ENCODE assay signal across 1 cellular context in genomic region chr1:239125888-239126287, GRCh38.
TF ChIP-seq lines count a peak whose summit lies in the region.

No MANE protein-coding gene starts in this region.

TF ChIP-seq in GM23338, 12 proteins besides CTCF, POLR2A, EP300 and RAD21 (continued from another document):
- TF ChIP-seq, protein P1, sequence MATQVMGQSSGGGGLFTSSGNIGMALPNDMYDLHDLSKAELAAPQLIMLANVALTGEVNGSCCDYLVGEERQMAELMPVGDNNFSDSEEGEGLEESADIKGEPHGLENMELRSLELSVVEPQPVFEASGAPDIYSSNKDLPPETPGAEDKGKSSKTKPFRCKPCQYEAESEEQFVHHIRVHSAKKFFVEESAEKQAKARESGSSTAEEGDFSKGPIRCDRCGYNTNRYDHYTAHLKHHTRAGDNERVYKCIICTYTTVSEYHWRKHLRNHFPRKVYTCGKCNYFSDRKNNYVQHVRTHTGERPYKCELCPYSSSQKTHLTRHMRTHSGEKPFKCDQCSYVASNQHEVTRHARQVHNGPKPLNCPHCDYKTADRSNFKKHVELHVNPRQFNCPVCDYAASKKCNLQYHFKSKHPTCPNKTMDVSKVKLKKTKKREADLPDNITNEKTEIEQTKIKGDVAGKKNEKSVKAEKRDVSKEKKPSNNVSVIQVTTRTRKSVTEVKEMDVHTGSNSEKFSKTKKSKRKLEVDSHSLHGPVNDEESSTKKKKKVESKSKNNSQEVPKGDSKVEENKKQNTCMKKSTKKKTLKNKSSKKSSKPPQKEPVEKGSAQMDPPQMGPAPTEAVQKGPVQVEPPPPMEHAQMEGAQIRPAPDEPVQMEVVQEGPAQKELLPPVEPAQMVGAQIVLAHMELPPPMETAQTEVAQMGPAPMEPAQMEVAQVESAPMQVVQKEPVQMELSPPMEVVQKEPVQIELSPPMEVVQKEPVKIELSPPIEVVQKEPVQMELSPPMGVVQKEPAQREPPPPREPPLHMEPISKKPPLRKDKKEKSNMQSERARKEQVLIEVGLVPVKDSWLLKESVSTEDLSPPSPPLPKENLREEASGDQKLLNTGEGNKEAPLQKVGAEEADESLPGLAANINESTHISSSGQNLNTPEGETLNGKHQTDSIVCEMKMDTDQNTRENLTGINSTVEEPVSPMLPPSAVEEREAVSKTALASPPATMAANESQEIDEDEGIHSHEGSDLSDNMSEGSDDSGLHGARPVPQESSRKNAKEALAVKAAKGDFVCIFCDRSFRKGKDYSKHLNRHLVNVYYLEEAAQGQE (IDR thresholded peaks at IDR 0.05; ENCODE audit: unreplicated experiment), result no peak
- TF ChIP-seq STAT1 (IDR thresholded peaks at IDR 0.05; ENCODE audit: unreplicated experiment), result no peak
- no peak for TF ChIP-seq EZH2 (IDR thresholded peaks at IDR 0.05; ENCODE audit: low read depth, unreplicated experiment)
- no peak for TF ChIP-seq ETS1 (IDR thresholded peaks at IDR 0.05)
